In the genomic region with DNA sequence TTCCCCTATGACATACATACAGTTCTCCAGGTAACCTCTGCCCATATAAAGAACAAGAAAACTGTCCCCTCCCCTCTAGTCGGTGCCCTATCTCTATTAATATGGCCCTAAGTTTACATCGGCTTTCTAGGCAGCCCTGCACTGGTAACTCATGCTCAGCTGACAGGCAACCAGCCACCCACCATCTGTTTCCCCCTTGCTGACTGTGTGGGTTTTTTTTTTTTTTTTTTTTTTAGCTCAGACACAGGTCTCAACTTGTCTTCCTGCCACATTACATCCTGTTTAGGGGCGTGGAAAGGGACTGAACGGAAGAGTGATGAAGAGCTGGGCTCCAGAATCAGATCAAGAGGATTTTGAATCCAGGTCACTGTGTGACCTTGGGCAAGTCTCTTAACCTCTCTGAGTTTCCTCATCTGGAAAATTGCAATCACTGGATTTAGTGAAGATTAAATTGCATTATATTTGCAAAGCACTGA, we compare ENCODE assay signal across 8 cellular contexts. TPM values are rescaled to one million over a fixed set of nuclear protein-coding genes. Genes with fewer than 3 reads are reported as not detected.
DNase-seq lines count a peak whose midpoint lies in the region; ATAC-seq, FAIRE-seq and TF ChIP-seq lines count a peak whose summit lies in the region.

No MANE protein-coding gene starts in this region.

- no peak for TF ChIP-seq CTCF in D721Med (IDR thresholded peaks at IDR 0.05; ENCODE audit: insufficient read depth, missing control alignments)

- DNase-seq in NCI-H524 (lab: John Stamatoyannopoulos, UW) = peak; percentile 58 to 69
- DNase-seq in NCI-H524 treated with DMSO at 0.1 percent for 48 hours (lab: John Stamatoyannopoulos, UW) = no peak
- peak; percentile 94 for DNase-seq in Jurkat, Clone E6-1 (ENCODE audit: low read depth, low spot score)
- peak; percentile 72 to 76 for DNase-seq in activated CD4-positive, alpha-beta T cell treated with anti-CD3 and anti-CD28 coated beads for 4 hours
- DNase-seq in germinal center (ENCODE audit: low spot score) = peak; percentile 75
- no peak for DNase-seq in D721Med (ENCODE audit: insufficient read length, low spot score)
- DNase-seq in HCEC 1CT = no peak

- no peak for ATAC-seq in HG02763 (IDR thresholded peaks at IDR 0.05; ENCODE audit: unreplicated experiment)

- peak overlapping the region; percentile 37 for H3K4me3 ChIP-seq in Jurkat, Clone E6-1 (ENCODE audit: low read length)

- FAIRE-seq in D721Med (lab: Jason Lieb, UNC) = no peak

RNA-seq across cellular contexts. Expression of a gene that starts 14.0 kb away (rescaled TPM):
- polyA plus RNA-seq in Jurkat, Clone E6-1 (2012; ENCODE audit: insufficient read depth, insufficient read length) = 185 TPM

RNA-seq across cellular contexts. Expression of a gene that starts 20.2 kb away (rescaled TPM):
- not detected for polyA plus RNA-seq in Jurkat, Clone E6-1 (2012; ENCODE audit: insufficient read depth, insufficient read length)

Comparison
In these comparisons a context has a peak if more than half of its experiments do, and no peak if none do; other contexts are left out.
1. DNase-seq: peak in NCI-H524 (2 of 2), Jurkat, Clone E6-1 (single experiment), activated CD4-positive, alpha-beta T cell treated with anti-CD3 and anti-CD28 coated beads for 4 hours (2 of 2) and germinal center (single experiment); none in NCI-H524 treated with DMSO at 0.1 percent for 48 hours (single experiment), D721Med (single experiment) and HCEC 1CT (single experiment).